36 cellular contexts compared by ENCODE assay signal in genomic region chr3:175580318-175580717, GRCh38.
"Had no signal": no experiment of that assay in that cellular context is flagged by ENCODE, and none has a peak within 500 bp of the region (broad histone marks: within the 10 kb centered on the region; RNA-seq: fewer than 3 reads in every experiment).

No MANE protein-coding gene starts in this region.

- H3K27ac ChIP-seq: adrenal gland, body of pancreas, brain microvascular endothelial cell, breast epithelium, VCaP had no signal

- H3K9me3 ChIP-seq: adrenal gland, body of pancreas, breast epithelium had no signal

- H3K4me1 ChIP-seq: adrenal gland, body of pancreas, breast epithelium had no signal

- H3K27ac Mint-ChIP-seq: activated B cell treated with CpG ODN at 0.5 μM for 24 hours; activated CD4-positive, alpha-beta memory T cell treated with anti-CD3 and anti-CD28 coated beads for 36 hours; activated CD4-positive, alpha-beta T cell treated with anti-CD3 and anti-CD28 coated beads, Interleukin-2, amount 10 ng/mL, durations not matched to agents 24 days and 14 days; activated CD8-positive, alpha-beta T cell treated with anti-CD3 and anti-CD28 coated beads for 36 hours; activated naive CD4-positive, alpha-beta T cell treated with anti-CD3 and anti-CD28 coated beads for 36 hours; activated naive CD4-positive, alpha-beta T cell treated with anti-CD3 and anti-CD28 coated beads, Interleukin-2, amount 50 U/mL, for 72 hours; activated naive CD8-positive, alpha-beta T cell treated with anti-CD3 and anti-CD28 coated beads for 36 hours; activated T-cell treated with anti-CD3 and anti-CD28 coated beads, Interleukin-2, amount 50 U/mL, for 72 hours; activated T-helper 1 cell treated with anti-CD3 and anti-CD28 coated beads, Interleukin-12 subunit alpha, Interleukin-12 subunit beta, Interleukin-2, Interleukin-4 antibody, amounts not matched to agents 30 ng/mL and 10 ng/mL and 1 ng/mL, durations not matched to agents 14 hours and 24 hours and 36 hours; activated T-helper 17 cell treated with anti-CD3 and anti-CD28 coated beads, Interleukin-2, amount 50 U/mL, for 72 hours; T-helper 1 cell treated with Interleukin-12 subunit alpha and Interleukin-12 subunit beta and Interleukin-4 antibody, amounts not matched to agents 30 μg/mL and 1 μg/mL, for 36 hours; T-helper 2 cell treated with Interferon-gamma antibody and Interleukin-4, amounts not matched to agents 5 μg/mL and 100 μg/mL, for 36 hours had no signal

- H3K27me3 Mint-ChIP-seq: activated B cell treated with CpG ODN at 0.5 μM for 24 hours; activated CD4-positive, alpha-beta memory T cell treated with anti-CD3 and anti-CD28 coated beads for 36 hours; activated CD4-positive, alpha-beta T cell treated with anti-CD3 and anti-CD28 coated beads, Interleukin-2, amount 10 ng/mL, durations not matched to agents 24 days and 14 days; activated CD8-positive, alpha-beta T cell treated with anti-CD3 and anti-CD28 coated beads for 36 hours; activated naive CD8-positive, alpha-beta T cell treated with anti-CD3 and anti-CD28 coated beads for 36 hours; activated T-helper 17 cell treated with anti-CD3 and anti-CD28 coated beads, Interleukin-2, amount 50 U/mL, for 72 hours had no signal

- H3K36me3 Mint-ChIP-seq: activated CD4-positive, alpha-beta memory T cell treated with anti-CD3 and anti-CD28 coated beads for 36 hours; activated naive CD4-positive, alpha-beta T cell treated with anti-CD3 and anti-CD28 coated beads, Interleukin-2, amount 50 U/mL, for 72 hours; activated naive CD8-positive, alpha-beta T cell treated with anti-CD3 and anti-CD28 coated beads for 36 hours had no signal

- H3K4me3 Mint-ChIP-seq: activated B cell treated with CpG ODN at 0.5 μM for 24 hours; activated CD4-positive, alpha-beta memory T cell treated with anti-CD3 and anti-CD28 coated beads for 36 hours; activated CD4-positive, alpha-beta T cell treated with anti-CD3 and anti-CD28 coated beads, Interleukin-2, amount 10 ng/mL, durations not matched to agents 24 days and 14 days; activated CD8-positive, alpha-beta T cell treated with anti-CD3 and anti-CD28 coated beads for 36 hours; activated naive CD4-positive, alpha-beta T cell treated with anti-CD3 and anti-CD28 coated beads for 36 hours; activated naive CD8-positive, alpha-beta T cell treated with anti-CD3 and anti-CD28 coated beads for 36 hours; activated T-cell treated with anti-CD3 and anti-CD28 coated beads, Interleukin-2, amount 50 U/mL, for 4 hours; activated T-cell treated with anti-CD3 and anti-CD28 coated beads, Interleukin-2, amount 50 U/mL, for 72 hours; activated T-helper 1 cell treated with anti-CD3 and anti-CD28 coated beads, Interleukin-12 subunit alpha, Interleukin-12 subunit beta, Interleukin-2, Interleukin-4 antibody, amounts not matched to agents 30 ng/mL and 10 ng/mL and 1 ng/mL, durations not matched to agents 14 hours and 24 hours and 36 hours; activated T-helper 17 cell treated with anti-CD3 and anti-CD28 coated beads, Interleukin-2, amount 50 U/mL, for 72 hours; T-helper 1 cell treated with Interleukin-12 subunit alpha and Interleukin-12 subunit beta and Interleukin-4 antibody, amounts not matched to agents 30 μg/mL and 1 μg/mL, for 36 hours; T-helper 2 cell treated with Interferon-gamma antibody and Interleukin-4, amounts not matched to agents 5 μg/mL and 100 μg/mL, for 36 hours had no signal

- FAIRE-seq: astrocyte had no signal

- DNase-seq: activated B cell treated with CpG ODN at 0.5 μM for 24 hours; activated CD4-positive, alpha-beta memory T cell treated with anti-CD3 and anti-CD28 coated beads for 36 hours; activated CD4-positive, alpha-beta T cell treated with anti-CD3 and anti-CD28 coated beads for 4 hours; activated CD4-positive, alpha-beta T cell treated with anti-CD3 and anti-CD28 coated beads, Interleukin-2, amount 10 ng/mL, durations not matched to agents 24 days and 14 days; activated CD4-positive, alpha-beta T cell treated with anti-CD3 and anti-CD28 coated beads, Interleukin-2, amount 50 U/mL, for 1 hour; activated CD4-positive, alpha-beta T cell treated with anti-CD3 and anti-CD28 coated beads, Interleukin-2, amount 50 U/mL, for 4 hours; activated CD4-positive, CD25-positive, alpha-beta regulatory T cell treated with anti-CD3 and anti-CD28 coated beads, Interleukin-2, amount 50 U/mL, for 72 hours; activated CD8-positive, alpha-beta memory T cell treated with anti-CD3 and anti-CD28 coated beads, Interleukin-2, amount 50 U/mL, for 4 hours; activated CD8-positive, alpha-beta T cell treated with anti-CD3 and anti-CD28 coated beads for 36 hours; activated effector memory CD4-positive, alpha-beta T cell treated with anti-CD3 and anti-CD28 coated beads, Interleukin-2, amount 50 U/mL, for 16 hours; activated gamma-delta T cell treated with Interleukin-2 at 50 U/mL for 16 hours; activated naive CD4-positive, alpha-beta T cell; activated naive CD4-positive, alpha-beta T cell treated with anti-CD3 and anti-CD28 coated beads for 36 hours; activated naive CD4-positive, alpha-beta T cell treated with anti-CD3 and anti-CD28 coated beads, Interleukin-2, amount 50 U/mL, for 16 hours; activated naive CD8-positive, alpha-beta T cell treated with anti-CD3 and anti-CD28 coated beads for 36 hours; activated T-cell treated with anti-CD3 and anti-CD28 coated beads for 4 hours; activated T-cell treated with anti-CD3 and anti-CD28 coated beads, Interleukin-2, amount 50 U/mL, for 1 hour; activated T-cell treated with anti-CD3 and anti-CD28 coated beads, Interleukin-2, amount 50 U/mL, for 4 hours; activated T-cell treated with anti-CD3 and anti-CD28 coated beads, Interleukin-2, amount 50 U/mL, for 72 hours; adrenal gland; amniotic stem cell; aorta; body of pancreas; brain microvascular endothelial cell; central memory CD4-positive, alpha-beta T cell; T-helper 1 cell; T-helper 2 cell; T-helper 9 cell had no signal

- H3K4me1 Mint-ChIP-seq: activated B cell treated with CpG ODN at 0.5 μM for 24 hours; activated CD4-positive, alpha-beta T cell treated with anti-CD3 and anti-CD28 coated beads, Interleukin-2, amount 10 ng/mL, durations not matched to agents 24 days and 14 days; activated naive CD8-positive, alpha-beta T cell treated with anti-CD3 and anti-CD28 coated beads for 36 hours; activated T-helper 17 cell treated with anti-CD3 and anti-CD28 coated beads, Interleukin-2, amount 50 U/mL, for 72 hours had no signal

- H3K27me3 ChIP-seq: adrenal gland, body of pancreas, brain microvascular endothelial cell, breast epithelium had no signal

- H3K4me3 ChIP-seq: adrenal gland, body of pancreas, breast epithelium had no signal

- H3K36me3 ChIP-seq: adrenal gland, brain microvascular endothelial cell, breast epithelium had no signal

- H3K9me3 Mint-ChIP-seq: activated CD4-positive, alpha-beta memory T cell treated with anti-CD3 and anti-CD28 coated beads for 36 hours; activated CD4-positive, alpha-beta T cell treated with anti-CD3 and anti-CD28 coated beads, Interleukin-2, amount 10 ng/mL, durations not matched to agents 24 days and 14 days; activated CD8-positive, alpha-beta T cell treated with anti-CD3 and anti-CD28 coated beads for 36 hours; activated naive CD4-positive, alpha-beta T cell treated with anti-CD3 and anti-CD28 coated beads for 36 hours; activated naive CD8-positive, alpha-beta T cell treated with anti-CD3 and anti-CD28 coated beads for 36 hours; activated T-cell treated with anti-CD3 and anti-CD28 coated beads, Interleukin-2, amount 50 U/mL, for 72 hours; activated T-helper 1 cell treated with anti-CD3 and anti-CD28 coated beads, Interleukin-12 subunit alpha, Interleukin-12 subunit beta, Interleukin-2, Interleukin-4 antibody, amounts not matched to agents 30 ng/mL and 10 ng/mL and 1 ng/mL, durations not matched to agents 14 hours and 24 hours and 36 hours; activated T-helper 17 cell treated with anti-CD3 and anti-CD28 coated beads, Interleukin-2, amount 50 U/mL, for 72 hours had no signal

- ATAC-seq: activated CD8-positive, alpha-beta T cell treated with anti-CD3 and anti-CD28 coated beads for 36 hours; activated naive CD4-positive, alpha-beta T cell treated with anti-CD3 and anti-CD28 coated beads, Interleukin-2, amount 50 U/mL, for 72 hours; activated T-cell treated with anti-CD3 and anti-CD28 coated beads, Interleukin-2, amount 50 U/mL, for 4 hours; activated T-cell treated with anti-CD3 and anti-CD28 coated beads, Interleukin-2, amount 50 U/mL, for 72 hours; activated T-helper 17 cell treated with anti-CD3 and anti-CD28 coated beads, Interleukin-2, amount 50 U/mL, for 72 hours; body of pancreas had no signal
